ENCODE assay signal across 37 cellular contexts in genomic region chr18:72783517-72783916, GRCh38.
"Had no signal": no experiment of that assay in that cellular context is flagged by ENCODE, and none has a peak within 500 bp of the region (broad histone marks: within the 10 kb centered on the region; RNA-seq: fewer than 3 reads in every experiment).

No MANE protein-coding gene starts in this region.

- H3K36me3 ChIP-seq: cardiac muscle cell, Peyer's patch had no signal

- H3K4me1 Mint-ChIP-seq: activated B cell treated with CpG ODN at 0.5 μM for 24 hours; activated CD8-positive, alpha-beta memory T cell treated with anti-CD3 and anti-CD28 coated beads, Interleukin-2, amount 10 ng/mL, durations not matched to agents 7 days and 5 days; activated naive CD4-positive, alpha-beta T cell treated with anti-CD3 and anti-CD28 coated beads, Interleukin-2, amount 10 ng/mL, durations not matched to agents 7 days and 5 days; activated naive CD8-positive, alpha-beta T cell treated with anti-CD3 and anti-CD28 coated beads, Interleukin-2, amount 50 U/mL, for 24 hours; brain; central memory CD8-positive, alpha-beta T cell had no signal

- H3K9me3 Mint-ChIP-seq: activated B cell treated with CpG ODN at 0.5 μM for 24 hours; activated naive CD4-positive, alpha-beta T cell treated with anti-CD3 and anti-CD28 coated beads, Interleukin-2, amount 10 ng/mL, durations not matched to agents 7 days and 5 days; brain had no signal

- H3K27me3 Mint-ChIP-seq: activated B cell treated with CpG ODN at 0.5 μM for 24 hours; activated CD4-positive, alpha-beta memory T cell treated with anti-CD3 and anti-CD28 coated beads for 36 hours; activated CD8-positive, alpha-beta memory T cell treated with anti-CD3 and anti-CD28 coated beads, Interleukin-2, amount 10 ng/mL, durations not matched to agents 7 days and 5 days; activated naive CD4-positive, alpha-beta T cell treated with anti-CD3 and anti-CD28 coated beads, Interleukin-2, amount 10 ng/mL, durations not matched to agents 7 days and 5 days; activated naive CD8-positive, alpha-beta T cell; activated naive CD8-positive, alpha-beta T cell treated with anti-CD3 and anti-CD28 coated beads, Interleukin-2, amount 50 U/mL, for 24 hours; brain; central memory CD8-positive, alpha-beta T cell had no signal

- H3K4me1 ChIP-seq: Peyer's patch had no signal

- H3K9me3 ChIP-seq: Peyer's patch had no signal

- DNase-seq: activated B cell treated with CpG ODN at 0.5 μM for 24 hours; activated CD4-positive, alpha-beta memory T cell treated with anti-CD3 and anti-CD28 coated beads for 36 hours; activated CD4-positive, alpha-beta T cell treated with anti-CD3 and anti-CD28 coated beads for 4 hours; activated CD4-positive, alpha-beta T cell treated with anti-CD3 and anti-CD28 coated beads, Interleukin-2, amount 50 U/mL, for 1 hour; activated CD4-positive, CD25-positive, alpha-beta regulatory T cell treated with anti-CD3 and anti-CD28 coated beads, Interleukin-2, amount 50 U/mL, for 72 hours; activated CD8-positive, alpha-beta memory T cell treated with anti-CD3 and anti-CD28 coated beads for 24 hours; activated CD8-positive, alpha-beta memory T cell treated with anti-CD3 and anti-CD28 coated beads, Interleukin-2, amount 10 ng/mL, durations not matched to agents 7 days and 5 days; activated CD8-positive, alpha-beta memory T cell treated with anti-CD3 and anti-CD28 coated beads, Interleukin-2, amount 50 U/mL, for 48 hours; activated effector memory CD4-positive, alpha-beta T cell treated with Interleukin-2 at 50 U/mL for 16 hours; activated naive CD4-positive, alpha-beta T cell treated with anti-CD3 and anti-CD28 coated beads, Interleukin-2, amount 10 ng/mL, durations not matched to agents 7 days and 5 days; activated naive CD8-positive, alpha-beta T cell treated with anti-CD3 and anti-CD28 coated beads, Interleukin-2, amount 50 U/mL, for 24 hours; activated T-cell treated with anti-CD3 and anti-CD28 coated beads, Interleukin-2, amount 50 U/mL, for 48 hours; anterior cingulate cortex; NCI-H1092 treated with DMSO at 0.1 percent for 48 hours; NCI-H1417 treated with DMSO at 0.1 percent for 48 hours; NCI-H187 treated with DMSO at 0.1 percent for 48 hours; NCI-H2081; NCI-H2171 treated with DMSO at 0.1 percent for 48 hours; NCI-H2227 treated with DMSO at 0.1 percent for 48 hours; NCI-H446; NCI-H510A treated with DMSO at 0.1 percent for 48 hours; NCI-H526 treated with DMSO at 0.1 percent for 48 hours; NCI-H82; PC-3; Peyer's patch; SIG-M5; SW 1271; T-helper 1 cell; T-helper 2 cell; T-helper 9 cell had no signal

- H3K27ac Mint-ChIP-seq: activated B cell treated with CpG ODN at 0.5 μM for 24 hours; activated CD4-positive, alpha-beta memory T cell treated with anti-CD3 and anti-CD28 coated beads for 36 hours; activated CD8-positive, alpha-beta memory T cell treated with anti-CD3 and anti-CD28 coated beads, Interleukin-2, amount 10 ng/mL, durations not matched to agents 7 days and 5 days; activated naive CD4-positive, alpha-beta T cell treated with anti-CD3 and anti-CD28 coated beads, Interleukin-2, amount 10 ng/mL, durations not matched to agents 7 days and 5 days; activated naive CD8-positive, alpha-beta T cell; activated naive CD8-positive, alpha-beta T cell treated with anti-CD3 and anti-CD28 coated beads, Interleukin-2, amount 50 U/mL, for 24 hours; brain had no signal

- H3K4me3 Mint-ChIP-seq: activated B cell treated with CpG ODN at 0.5 μM for 24 hours; activated CD4-positive, alpha-beta memory T cell treated with anti-CD3 and anti-CD28 coated beads for 36 hours; activated CD8-positive, alpha-beta memory T cell treated with anti-CD3 and anti-CD28 coated beads, Interleukin-2, amount 10 ng/mL, durations not matched to agents 7 days and 5 days; activated naive CD4-positive, alpha-beta T cell treated with anti-CD3 and anti-CD28 coated beads, Interleukin-2, amount 10 ng/mL, durations not matched to agents 7 days and 5 days; activated naive CD8-positive, alpha-beta T cell; activated naive CD8-positive, alpha-beta T cell treated with anti-CD3 and anti-CD28 coated beads, Interleukin-2, amount 50 U/mL, for 24 hours; brain; central memory CD8-positive, alpha-beta T cell had no signal

- H3K27me3 ChIP-seq: cardiac muscle cell, Peyer's patch had no signal

- H3K4me3 ChIP-seq: cardiac muscle cell, Peyer's patch had no signal

- H3K27ac ChIP-seq: cardiac muscle cell, Peyer's patch, RWPE1, VCaP had no signal

- H3K36me3 Mint-ChIP-seq: activated CD4-positive, alpha-beta memory T cell treated with anti-CD3 and anti-CD28 coated beads for 36 hours; activated CD8-positive, alpha-beta memory T cell treated with anti-CD3 and anti-CD28 coated beads, Interleukin-2, amount 10 ng/mL, durations not matched to agents 7 days and 5 days; activated naive CD4-positive, alpha-beta T cell treated with anti-CD3 and anti-CD28 coated beads, Interleukin-2, amount 10 ng/mL, durations not matched to agents 7 days and 5 days; activated naive CD8-positive, alpha-beta T cell; brain had no signal

- ATAC-seq: activated CD8-positive, alpha-beta memory T cell treated with anti-CD3 and anti-CD28 coated beads, Interleukin-2, amount 10 ng/mL, durations not matched to agents 7 days and 5 days; activated naive CD8-positive, alpha-beta T cell treated with anti-CD3 and anti-CD28 coated beads, Interleukin-2, amount 50 U/mL, for 24 hours; PC-3; Right ventricle myocardium inferior had no signal
